9 cellular contexts compared by ENCODE assay signal in the genomic region with DNA sequence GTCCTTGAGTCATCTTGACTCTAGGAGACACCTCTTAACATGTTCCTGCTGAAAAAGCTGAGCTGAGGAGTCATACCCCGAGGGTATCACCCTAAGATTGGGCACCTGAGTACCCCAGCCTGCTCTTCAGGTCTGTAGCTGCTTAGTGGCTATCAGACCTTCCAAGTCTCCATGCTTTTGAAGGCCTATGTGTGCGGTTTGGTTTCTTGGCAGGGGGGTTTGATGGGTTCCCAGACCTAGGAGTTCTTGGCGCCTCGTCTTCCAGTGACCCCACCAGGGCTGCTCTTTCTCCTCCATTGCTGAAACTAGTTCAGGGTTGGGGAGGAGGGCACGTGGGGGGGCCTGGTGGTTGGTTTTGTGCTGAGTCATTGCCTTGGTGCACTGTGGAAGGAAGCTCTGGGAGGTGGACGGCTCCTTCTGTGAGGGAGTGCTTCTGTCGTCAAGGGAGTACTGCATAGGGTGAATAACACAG. TPM values are rescaled to one million over a fixed set of nuclear protein-coding genes. Genes with fewer than 3 reads are reported as not detected.
DNase-seq lines count a peak whose midpoint lies in the region; ATAC-seq and TF ChIP-seq lines count a peak whose summit lies in the region.
"Had no signal": no experiment of that assay in that cellular context is flagged by ENCODE, and none has a peak within 500 bp of the region (broad histone marks: within the 10 kb centered on the region; RNA-seq: fewer than 3 reads in every experiment).

No MANE protein-coding gene starts in this region.

- peak overlapping the region in 3 of 7 donors; percentile 6 to 35 (median 11) for H3K4me3 Mint-ChIP-seq in CD8-positive, alpha-beta memory T cell
- H3K4me3 Mint-ChIP-seq in natural killer cell = peak overlapping the region; percentile 65
- H3K4me3 Mint-ChIP-seq: T-cell had no signal

- in situ Hi-C loops in astrocyte of the spinal cord (cut with HindIII; ENCODE audit: low sequenced_read_pairs) = no loop called here

- ATAC-seq in natural killer cell (peak; percentile 58 to 61 (median 59)), HG03045 (IDR thresholded peaks at IDR 0.05; ENCODE audit: unreplicated experiment) (no peak), GM19397 (IDR thresholded peaks at IDR 0.05; ENCODE audit: unreplicated experiment) (no peak)

- CTCF ChIA-PET in CD8-positive, alpha-beta memory T cell (lab: Charles Lee) = no interaction called here

- POLR2A ChIA-PET in CD8-positive, alpha-beta memory T cell (lab: Charles Lee) = no interaction called here

- no peaks in the 10 kb centered on the region for H3K9me3 ChIP-seq in CD8-positive, alpha-beta memory T cell (ENCODE audit: low read length)

- intact Hi-C loops in natural killer cell (cut with micrococcal nuclease) = no loop called here

- no peak overlapping the region for H3K4me3 ChIP-seq in CD8-positive, alpha-beta memory T cell (ENCODE audit: low read length)
- no peak overlapping the region for H3K4me3 ChIP-seq in astrocyte of the spinal cord (ENCODE audit: low read depth, low read length)

- no peaks in the 10 kb centered on the region for H3K27me3 ChIP-seq in CD8-positive, alpha-beta memory T cell (ENCODE audit: insufficient read depth, low read length, poor library complexity, severe bottlenecking)

- no peaks in the 10 kb centered on the region for H3K27me3 Mint-ChIP-seq in CD8-positive, alpha-beta memory T cell
- no peaks in the 10 kb centered on the region for H3K27me3 Mint-ChIP-seq in natural killer cell (ENCODE audit: low read depth in 2 of 2)
- H3K27me3 Mint-ChIP-seq: T-cell had no signal

- no peak for DNase-seq in CD8-positive, alpha-beta memory T cell
- DNase-seq in M059J (ENCODE audit: low read depth) = peak; percentile 87
- peak; percentile 59 for DNase-seq in astrocyte of the spinal cord (ENCODE audit: low read depth, low spot score)
- no peak for DNase-seq in natural killer cell
- DNase-seq in dedifferentiated amniotic fluid mesenchymal stem cell (ENCODE audit: extremely low spot score) = no peak
- no peak for DNase-seq in NCI-H1092 (lab: John Stamatoyannopoulos, UW)
- DNase-seq: T-cell had no signal

- H3K4me1 Mint-ChIP-seq in CD8-positive, alpha-beta memory T cell = peaks cover 67 to 95% (median 91%) of the 10 kb centered on the region in 3 donors
- H3K4me1 Mint-ChIP-seq in natural killer cell = peaks cover 91 to 92% of the 10 kb centered on the region in 2 donors

- H3K27ac Mint-ChIP-seq in CD8-positive, alpha-beta memory T cell = peak overlapping the region in 6 of 8 donors; percentile 58 to 79 (median 66)
- H3K27ac Mint-ChIP-seq in natural killer cell = peak overlapping the region; percentile 74 to 94
- H3K27ac Mint-ChIP-seq: T-cell had no signal

- peaks cover 41% of the 10 kb centered on the region for H3K4me1 ChIP-seq in CD8-positive, alpha-beta memory T cell (ENCODE audit: insufficient read depth, low read length)

- peak overlapping the region; percentile 54 for H3K27ac ChIP-seq in CD8-positive, alpha-beta memory T cell (ENCODE audit: low read depth, low read length)

- no peaks in the 10 kb centered on the region for H3K36me3 ChIP-seq in CD8-positive, alpha-beta memory T cell (ENCODE audit: insufficient read depth, low read length)

- no peaks in the 10 kb centered on the region for H3K9me3 Mint-ChIP-seq in CD8-positive, alpha-beta memory T cell
- no peaks in the 10 kb centered on the region for H3K9me3 Mint-ChIP-seq in natural killer cell

- peaks cover 13 to 25% (median 19%) of the 10 kb centered on the region in 3 donors for H3K36me3 Mint-ChIP-seq in CD8-positive, alpha-beta memory T cell
- H3K36me3 Mint-ChIP-seq in natural killer cell = no peaks in the 10 kb centered on the region

- no peak for TF ChIP-seq CTCF in astrocyte of the spinal cord (IDR thresholded peaks at IDR 0.05; ENCODE audit: low read depth, low read length)
- no peak for TF ChIP-seq CTCF in natural killer cell (IDR thresholded peaks at IDR 0.05)

RNA-seq across cellular contexts. Expression of a gene that starts 20.1 kb away (rescaled TPM):
- total RNA-seq in CD8-positive, alpha-beta memory T cell = 10 to 100 TPM; 91.4 to 93.7 TPM
- 27.5 TPM for polyA plus RNA-seq in CD8-positive, alpha-beta memory T cell
- total RNA-seq in M059J (2014; rRNA removed; shearing (Covaris generic)) = 41.4 and 67.8 TPM in 2 replicates
- total RNA-seq in natural killer cell = 100 to 1,000 TPM; 208 to 282 (median 253) TPM

Comparison
In these comparisons a context has a peak if more than half of its experiments do, and no peak if none do; other contexts are left out.
1. DNase-seq: peak in M059J (single experiment) and astrocyte of the spinal cord (single experiment); none in CD8-positive, alpha-beta memory T cell (0 of 5), natural killer cell (single experiment), dedifferentiated amniotic fluid mesenchymal stem cell (single experiment) and NCI-H1092 (single experiment).
2. ATAC-seq: peak in natural killer cell (3 of 3); none in HG03045 (single experiment) and GM19397 (single experiment).